In genomic region chr17:62760059-62760887, GRCh38 we compare ENCODE assay signal across 17 cellular contexts. TPM values are rescaled to one million over a fixed set of nuclear protein-coding genes. Genes with fewer than 3 reads are reported as not detected.
DNase-seq lines count a peak whose midpoint lies in the region; ATAC-seq, FAIRE-seq and TF ChIP-seq lines count a peak whose summit lies in the region.
"Had no signal": no experiment of that assay in that cellular context is flagged by ENCODE, and none has a peak within 500 bp of the region (broad histone marks: within the 10 kb centered on the region; RNA-seq: fewer than 3 reads in every experiment).

No MANE protein-coding gene starts in this region.

- intact Hi-C loops in IMR-90 (cut with micrococcal nuclease) (loop anchor here (5.0 kb wide), 1 partner anchor 207 kb away; the partner anchor contains the start of gene TANC2), endothelial cell of umbilical vein (cut with micrococcal nuclease) (no loop called here)

- H2AK5ac ChIP-seq in IMR-90 (ENCODE audit: low read depth, low read length) = peak overlapping the region; percentile 10
- H2AK5ac ChIP-seq in mesenchymal stem cell (ENCODE audit: low read length, severe bottlenecking) = no peak overlapping the region

- H4K91ac ChIP-seq in IMR-90 (ENCODE audit: insufficient read depth, low read depth, low read length) = peak overlapping the region; percentile 77
- H4K91ac ChIP-seq in mesenchymal stem cell (ENCODE audit: low read length) = no peak overlapping the region

- FAIRE-seq in endothelial cell of umbilical vein (lab: Jason Lieb, UNC) = peak; percentile 33
- FAIRE-seq: islet of Langerhans had no signal

- H3K79me1 ChIP-seq in IMR-90 (ENCODE audit: low read depth in 1 of 2, low read length in 2 of 2) (no peaks in the 10 kb centered on the region), mesenchymal stem cell (replicated peaks; ENCODE audit: low read length, poor library complexity, severe bottlenecking) (no peaks in the 10 kb centered on the region)

- H2BK20ac ChIP-seq in IMR-90 (ENCODE audit: low read depth, low read length) = peak overlapping the region; percentile 77

- H3K27me3 ChIP-seq in IMR-90 (ENCODE audit: control insufficient read depth, insufficient read depth, low read length) (no peaks in the 10 kb centered on the region), endothelial cell of umbilical vein (ENCODE audit: control insufficient read depth in 2 of 2, insufficient read depth in 2 of 2, low read length in 2 of 2) (no peaks in the 10 kb centered on the region), lung (ENCODE audit: control insufficient read depth, insufficient read depth) (no peaks in the 10 kb centered on the region), mesenchymal stem cell (ENCODE audit: control insufficient read depth in 1 of 2, insufficient read depth in 1 of 2, low read length in 2 of 2) (peaks cover 0 to 19% of the 10 kb centered on the region in 2 experiments)

- H3K9me1 ChIP-seq in IMR-90 (ENCODE audit: insufficient read depth, low read length) (peaks cover 10% of the 10 kb centered on the region; the same call in 1 of the 2 replicates), endothelial cell of umbilical vein (replicated peaks; ENCODE audit: control insufficient read depth, extremely low read depth, insufficient read depth, low read length) (no peaks in the 10 kb centered on the region)

- H2BK15ac ChIP-seq in IMR-90 (ENCODE audit: low read depth, low read length) (peak overlapping the region; percentile 27; the same call in 2 of the 3 replicates), mesenchymal stem cell (ENCODE audit: low read depth, poor library complexity, severe bottlenecking) (no peak overlapping the region)

- BruUV-seq in IMR-90 (replicated peaks; lab: Mats Ljungman, UMichigan) (no TSS peak), endothelial cell of umbilical vein (replicated peaks; lab: Mats Ljungman, UMichigan) (no TSS peak)

- CTCF ChIA-PET in IMR-90 (lab: Yijun Ruan, JAX) (no interaction called here), endothelial cell of umbilical vein (lab: Charles Lee) (no interaction called here)

- no peak overlapping the region for H2BK12ac ChIP-seq in mesenchymal stem cell (ENCODE audit: low read length in 2 of 2)

- H3K4ac ChIP-seq in IMR-90 (ENCODE audit: low read depth, low read length) (peak overlapping the region; percentile 59), mesenchymal stem cell (ENCODE audit: low read depth in 1 of 2, low read length in 2 of 2) (no peak overlapping the region)

- dilution Hi-C loops in IMR-90 (cut with HindIII; ENCODE audit: low sequenced_read_pairs, unreplicated experiment) = no loop called here
- dilution Hi-C loops in endothelial cell of umbilical vein (cut with MboI; ENCODE audit: extremely low pct_ligation_motif_present, low sequenced_read_pairs) = no loop called here

- H3K4me2 ChIP-seq in IMR-90 (ENCODE audit: low read depth, low read length) = peak overlapping the region; percentile 71
- peak overlapping the region; percentile 6 for H3K4me2 ChIP-seq in endothelial cell of umbilical vein (ENCODE audit: insufficient read depth, low read length)
- no peak overlapping the region for H3K4me2 ChIP-seq in mesenchymal stem cell (ENCODE audit: low read length, poor library complexity, severe bottlenecking)

- H3K9me3 ChIP-seq in IMR-90 (ENCODE audit: control insufficient read depth, insufficient read depth, low read length) = no peaks in the 10 kb centered on the region
- H3K9me3 ChIP-seq in endothelial cell of umbilical vein (replicated peaks; ENCODE audit: control insufficient read depth, insufficient read depth, low read length) = no peaks in the 10 kb centered on the region
- H3K9me3 ChIP-seq in lung (ENCODE audit: control insufficient read depth in 2 of 2, insufficient read depth in 1 of 2, low read length in 1 of 2) = no peaks in the 10 kb centered on the region
- H3K9me3 ChIP-seq in mesenchymal stem cell (ENCODE audit: control insufficient read depth, low read length) = no peaks in the 10 kb centered on the region
- H3K9me3 ChIP-seq: Caco-2 had no signal

- no peak overlapping the region for H2AK9ac ChIP-seq in IMR-90 (replicated peaks; ENCODE audit: low read depth, low read length, poor library complexity)

- peak overlapping the region; percentile 83 for H4K5ac ChIP-seq in IMR-90 (ENCODE audit: low read depth, low read length)

- H2BK120ac ChIP-seq in IMR-90 (ENCODE audit: low read depth, low read length) (peak overlapping the region; percentile 76), mesenchymal stem cell (ENCODE audit: low read depth, low read length) (no peak overlapping the region)

- no CpG with 5 or more reads among the region's 12 CpGs for WGBS in IMR-90 (ENCODE audit: extremely low coverage in 2 of 2, insufficient read length in 1 of 2), 2 experiments
- 59 to 75% methylated on average over 12 of the region's 12 CpGs for WGBS in lung, 2 donors
- 86% methylated on average over 7 of the region's 12 CpGs for WGBS in mesenchymal stem cell

- peak overlapping the region; percentile 48; the same call in 1 of the 2 replicates for H3K27ac ChIP-seq in IMR-90 (ENCODE audit: insufficient read depth, low read length)
- no peak overlapping the region for H3K27ac ChIP-seq in endothelial cell of umbilical vein (ENCODE audit: insufficient read depth, low read depth, low read length)
- H3K27ac ChIP-seq in lung (ENCODE audit: low read depth in 1 of 2, low read length in 1 of 2) = no peak overlapping the region
- H3K27ac ChIP-seq in mesenchymal stem cell (ENCODE audit: low read length, poor library complexity, severe bottlenecking) = no peak overlapping the region

- peak overlapping the region; percentile 94 for H2BK5ac ChIP-seq in IMR-90 (ENCODE audit: low read depth, low read length, poor library complexity, severe bottlenecking)
- no peak overlapping the region for H2BK5ac ChIP-seq in mesenchymal stem cell (ENCODE audit: low read depth, low read length, poor library complexity, severe bottlenecking)

- peak overlapping the region; percentile 26 for H3K23ac ChIP-seq in IMR-90 (ENCODE audit: low read depth, low read length)
- no peak overlapping the region for H3K23ac ChIP-seq in mesenchymal stem cell (ENCODE audit: low read length in 2 of 2)

- POLR2A ChIA-PET in IMR-90 (lab: Charles Lee; ENCODE audit: unreplicated experiment) = interaction anchor here (0.5 kb wide), 1 partner anchor 127 kb away, joined by 21 read pairs; no protein-coding TSS in a partner anchor
- POLR2A ChIA-PET in endothelial cell of umbilical vein (lab: Charles Lee) = no interaction called here

- TF ChIP-seq POLR2A in IMR-90 (IDR thresholded peaks at IDR 0.05; ENCODE audit: low read depth, low read length) (no peak), endothelial cell of umbilical vein (IDR thresholded peaks at IDR 0.05; ENCODE audit: low read depth, low read length) (no peak)

- no peak overlapping the region for H3K4me3 ChIP-seq in AG10803 (ENCODE audit: low read length)
- no peak overlapping the region for H3K4me3 ChIP-seq in IMR-90 (ENCODE audit: insufficient read depth, low read depth, low read length)
- no peak overlapping the region for H3K4me3 ChIP-seq in endothelial cell of umbilical vein (replicated peaks in 1 of 3; ENCODE audit: insufficient read depth in 1 of 3, low read depth in 1 of 3, low read length in 3 of 3)
- no peak overlapping the region for H3K4me3 ChIP-seq in lung
- no peak overlapping the region for H3K4me3 ChIP-seq in mesenchymal stem cell (ENCODE audit: insufficient read depth in 1 of 2, low read depth in 1 of 2, low read length in 2 of 2)

- no peak for TF ChIP-seq RAD21 in IMR-90 (IDR thresholded peaks at IDR 0.05; ENCODE audit: low read length)

- TF ChIP-seq CTCF in AG10803 (conservative IDR thresholded peaks at IDR 0.05; ENCODE audit: low read length) = no peak
- no peak for TF ChIP-seq CTCF in IMR-90 (conservative IDR thresholded peaks at IDR 0.05; ENCODE audit: low read depth, low read length)
- TF ChIP-seq CTCF in endothelial cell of umbilical vein (IDR thresholded peaks at IDR 0.05; ENCODE audit: extremely low read depth in 1 of 2, insufficient read depth in 1 of 2, low read depth in 1 of 2, low read length in 2 of 2) = no peak
- TF ChIP-seq CTCF in lung (IDR thresholded peaks at IDR 0.05; ENCODE audit: control extremely low read depth, extremely low read depth) = no peak

- H3K4me1 ChIP-seq in IMR-90 (ENCODE audit: control insufficient read depth, insufficient read depth, low read length) (peaks cover 13% of the 10 kb centered on the region), endothelial cell of umbilical vein (ENCODE audit: control insufficient read depth, extremely low read depth, insufficient read depth, low read length) (peaks cover 2% of the 10 kb centered on the region), lung (ENCODE audit: control insufficient read depth in 2 of 2, insufficient read depth in 2 of 2, low read length in 2 of 2) (no peaks in the 10 kb centered on the region), mesenchymal stem cell (ENCODE audit: control insufficient read depth, insufficient read depth, low read depth, low read length) (peaks cover 4% of the 10 kb centered on the region)
- H3K4me1 ChIP-seq: Caco-2 had no signal

- in situ Hi-C loops in IMR-90 (cut with MboI; ENCODE audit: low sequenced_read_pairs) = no loop called here

- H3K36me3 ChIP-seq in IMR-90 (ENCODE audit: control insufficient read depth, insufficient read depth, low read length) = no peaks in the 10 kb centered on the region
- no peaks in the 10 kb centered on the region for H3K36me3 ChIP-seq in endothelial cell of umbilical vein (ENCODE audit: control insufficient read depth in 2 of 2, extremely low read depth in 1 of 2, insufficient read depth in 2 of 2, low read length in 2 of 2)
- H3K36me3 ChIP-seq in lung (ENCODE audit: control insufficient read depth in 2 of 2, insufficient read depth in 2 of 2, low read length in 2 of 2) = no peaks in the 10 kb centered on the region
- no peaks in the 10 kb centered on the region for H3K36me3 ChIP-seq in mesenchymal stem cell (ENCODE audit: control insufficient read depth in 1 of 2, insufficient read depth in 2 of 2, low read depth in 1 of 2, low read length in 2 of 2)

- H3K18ac ChIP-seq in IMR-90 (ENCODE audit: low read depth, low read length) (peak overlapping the region; percentile 83), mesenchymal stem cell (ENCODE audit: low read depth in 1 of 2, low read length in 2 of 2) (no peak overlapping the region)

- DNase-seq in AG10803 (ENCODE audit: low read depth) (peak; percentile 94), IMR-90 (peak; percentile 73), endothelial cell of umbilical vein (ENCODE audit: low read depth, low spot score) (peak; percentile 69), lung (ENCODE audit: low spot score) (no peak), mesenchymal stem cell (no peak), SK-N-DZ (ENCODE audit: low spot score) (no peak), SW 1271 (lab: John Stamatoyannopoulos, UW) (no peak), HUDEP-2 (lab: John Stamatoyannopoulos, UW; ENCODE audit: unreplicated experiment in 76 of 76) (no peak)
- DNase-seq: ACHN; activated CD4-positive, alpha-beta memory T cell treated with anti-CD3 and anti-CD28 coated beads for 36 hours; activated T-cell treated with anti-CD3 and anti-CD28 coated beads, Interleukin-2, amount 50 U/mL, for 4 hours; Caco-2; mesendoderm; NCI-H2081 treated with DMSO at 0.1 percent for 48 hours; NCI-H82 had no signal

- peak overlapping the region; percentile 71 for H2AFZ ChIP-seq in IMR-90 (replicated peaks; ENCODE audit: low read length, poor library complexity)
- no peak overlapping the region for H2AFZ ChIP-seq in endothelial cell of umbilical vein (ENCODE audit: low read depth, low read length)
- H2AFZ ChIP-seq in mesenchymal stem cell (ENCODE audit: low read depth, low read length) = no peak overlapping the region

- no peak overlapping the region for H3K56ac ChIP-seq in IMR-90 (ENCODE audit: extremely low read depth, insufficient read depth, low read length)

- H3K9ac ChIP-seq in IMR-90 (ENCODE audit: low read depth, low read length) (no peak overlapping the region), endothelial cell of umbilical vein (replicated peaks; ENCODE audit: extremely low read depth, insufficient read depth, low read length) (no peak overlapping the region), mesenchymal stem cell (ENCODE audit: low read length) (no peak overlapping the region)

- peak; percentile 84 for ATAC-seq in IMR-90 (ENCODE audit: low read depth)
- ATAC-seq in lung (ENCODE audit: insufficient read depth, low FRiP score) = peak; percentile 47
- ATAC-seq: activated T-cell treated with anti-CD3 and anti-CD28 coated beads, Interleukin-2, amount 50 U/mL, for 4 hours; Panc1 had no signal

- H4K20me1 ChIP-seq in IMR-90 (ENCODE audit: insufficient read depth, low read length) (no peaks in the 10 kb centered on the region), endothelial cell of umbilical vein (replicated peaks; ENCODE audit: control insufficient read depth, extremely low read depth, insufficient read depth, low read length) (no peaks in the 10 kb centered on the region)

- no peaks in the 10 kb centered on the region for H3K79me2 ChIP-seq in endothelial cell of umbilical vein (ENCODE audit: control insufficient read depth, insufficient read depth, low read length)

- H3K14ac ChIP-seq in IMR-90 (replicated peaks; ENCODE audit: low read depth, low read length) (peak overlapping the region; percentile 20), mesenchymal stem cell (ENCODE audit: low read length in 2 of 2) (no peak overlapping the region)

- H4K8ac ChIP-seq in IMR-90 (ENCODE audit: low read depth in 2 of 2, low read length in 2 of 2) (peak overlapping the region; percentile 27 to 88; a peak in 3 of 4 replicates), mesenchymal stem cell (ENCODE audit: low read length) (no peak overlapping the region)

RNA-seq across cellular contexts. Expression of gene MARCHF10, which starts 47.8 kb away (rescaled TPM):
- total RNA-seq in IMR-90 (2012; rRNA removed) (under 0.01 and 0.18 TPM in 2 replicates), endothelial cell of umbilical vein (not detected in 2 replicates), lung (10 to 100 TPM in 1 of 2 donors, 1 to 10 TPM in 1; 8.8 to 13.8 TPM)
- polyA plus RNA-seq in IMR-90 (2012; rRNA removed) (0.10 and 0.74 TPM in 2 replicates), endothelial cell of umbilical vein (0.11 and 0.14 TPM in 2 replicates), lung (1 to 10 TPM; 3.1 to 6.1 TPM)
- polyA plus RNA-seq in IMR-90 (2012; cell fraction: cytosol; rRNA removed) = 0.33 and 0.42 TPM in 2 replicates
- 0.50 and 1.2 TPM in 2 replicates for polyA plus RNA-seq in IMR-90 (2012; cell fraction: nucleus; rRNA removed; ENCODE audit: low replicate concordance)
- not detected in 2 replicates for polyA plus RNA-seq in endothelial cell of umbilical vein (2011; cell fraction: cytosol; rRNA removed)
- 0.29 TPM in 1 of 2 replicates, not detected in the other for polyA plus RNA-seq in endothelial cell of umbilical vein (2011; cell fraction: nucleus; rRNA removed)
- not detected in 2 replicates for polyA plus RNA-seq in endothelial cell of umbilical vein (2012)
- 0.62 TPM in 1 of 2 replicates, not detected in the other for polyA minus RNA-seq in endothelial cell of umbilical vein
- not detected for polyA minus RNA-seq in endothelial cell of umbilical vein (2011; cell fraction: cytosol; rRNA and poly(A)+ RNA removed)
- not detected in 2 replicates for polyA minus RNA-seq in endothelial cell of umbilical vein (2011; cell fraction: nucleus; rRNA and poly(A)+ RNA removed)
- 0.04 TPM for polyA plus RNA-seq in mesenchymal stem cell (2013, experiment 1 of 2)
- 0.21 TPM for polyA plus RNA-seq in mesenchymal stem cell (2013, experiment 2 of 2)
- polyA plus RNA-seq in SK-N-DZ (2014; cell fraction: cytosol; rRNA removed) = not detected in 2 replicates
- not detected in 2 replicates for polyA plus RNA-seq in SK-N-DZ (2014; cell fraction: nucleus; rRNA removed)
- total RNA-seq: activated CD4-positive, alpha-beta memory T cell treated with anti-CD3 and anti-CD28 coated beads for 36 hours; activated T-cell treated with anti-CD3 and anti-CD28 coated beads, Interleukin-2, amount 50 U/mL, for 4 hours; Caco-2 had no signal

Comparison
In these comparisons a context has a peak if more than half of its experiments do, and no peak if none do; other contexts are left out.
1. DNase-seq: peak in AG10803 (single experiment), IMR-90 (single experiment) and endothelial cell of umbilical vein (single experiment); none in lung (single experiment), mesenchymal stem cell (single experiment), SK-N-DZ (single experiment), SW 1271 (0 of 2) and HUDEP-2 (0 of 76).